In genomic region chr7:142616842-142617241, GRCh38 we compare ENCODE assay signal across 14 cellular contexts.
"Had no signal": no experiment of that assay in that cellular context is flagged by ENCODE, and none has a peak within 500 bp of the region (broad histone marks: within the 10 kb centered on the region; RNA-seq: fewer than 3 reads in every experiment).

No MANE protein-coding gene starts in this region.

- H3K4me1 Mint-ChIP-seq: nephron progenitor cell had no signal

- H3K27ac Mint-ChIP-seq: nephron progenitor cell had no signal

- DNase-seq: adrenal gland; effector CD8-positive, alpha-beta T cell; kidney; left ventricle myocardium inferior; mesenchymal stem cell; nephron progenitor cell; psoas muscle; SHP77; stimulated activated CD4-positive, alpha-beta T cell treated with anti-CD3 and anti-CD28 coated beads, Interleukin-2, amount 100 ng/mL, for 24 hours; stimulated activated naive CD4-positive, alpha-beta T cell; upper lobe of right lung had no signal

- ATAC-seq: activated CD4-positive, CD25-positive, alpha-beta regulatory T cell treated with anti-CD3 and anti-CD28 coated beads, Interleukin-2, amount 50 U/mL, for 24 hours; psoas muscle; sciatic nerve; SK-N-SH treated with all-trans-retinoic acid at 6 μM for 48 hours; upper lobe of right lung had no signal

- H3K4me3 Mint-ChIP-seq: nephron progenitor cell had no signal

- H3K9me3 Mint-ChIP-seq: nephron progenitor cell had no signal
